1 cellular context compared by ENCODE assay signal in the genomic region with DNA sequence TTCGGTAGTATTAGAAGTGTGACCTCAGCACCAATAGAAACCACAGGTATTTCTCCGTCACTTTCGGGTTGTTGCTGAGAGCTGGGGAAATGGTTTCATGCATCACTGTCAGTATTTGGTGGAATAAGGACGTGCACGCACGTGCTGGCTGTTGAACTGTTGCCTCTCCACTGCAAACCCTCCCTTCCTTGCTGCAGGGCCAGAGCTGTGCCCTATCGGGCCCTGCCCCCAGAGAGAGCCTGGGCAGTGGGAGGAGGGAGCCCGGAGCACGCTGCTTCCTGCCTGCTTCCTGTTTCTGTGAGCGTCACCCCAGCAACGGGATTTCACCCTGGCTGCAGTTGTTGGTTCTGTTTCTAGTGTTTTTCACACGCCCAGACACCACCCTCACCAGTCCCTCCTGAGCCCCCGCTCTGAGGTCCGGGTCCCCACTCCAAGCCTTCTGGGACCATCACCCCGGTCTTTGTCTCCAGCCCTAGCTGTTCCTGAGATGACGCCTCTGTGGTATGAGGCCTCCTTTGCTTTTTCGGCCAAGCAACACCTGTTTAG.
TF ChIP-seq lines count a peak whose summit lies in the region.

No MANE protein-coding gene starts in this region.

TF ChIP-seq in HepG2, 621 proteins besides CTCF, POLR2A, EP300 and RAD21 (continued from another document and continues in another):
- TF ChIP-seq, protein P1, sequence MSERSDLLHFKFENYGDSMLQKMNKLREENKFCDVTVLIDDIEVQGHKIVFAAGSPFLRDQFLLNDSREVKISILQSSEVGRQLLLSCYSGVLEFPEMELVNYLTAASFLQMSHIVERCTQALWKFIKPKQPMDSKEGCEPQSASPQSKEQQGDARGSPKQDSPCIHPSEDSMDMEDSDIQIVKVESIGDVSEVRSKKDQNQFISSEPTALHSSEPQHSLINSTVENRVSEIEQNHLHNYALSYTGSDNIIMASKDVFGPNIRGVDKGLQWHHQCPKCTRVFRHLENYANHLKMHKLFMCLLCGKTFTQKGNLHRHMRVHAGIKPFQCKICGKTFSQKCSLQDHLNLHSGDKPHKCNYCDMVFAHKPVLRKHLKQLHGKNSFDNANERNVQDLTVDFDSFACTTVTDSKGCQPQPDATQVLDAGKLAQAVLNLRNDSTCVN (CRISPR knock-in tag; IDR thresholded peaks at IDR 0.05; ENCODE audit: borderline replicate concordance): peak; percentile 58; the same call in 1 of the 2 replicates
- no peak for TF ChIP-seq SATB2 (CRISPR knock-in tag; IDR thresholded peaks at IDR 0.05)
- TF ChIP-seq ZNF713 (CRISPR knock-in tag; IDR thresholded peaks at IDR 0.05): peak; percentile 64; the same call in 1 of the 2 replicates
- no peak for TF ChIP-seq ZBTB8A (CRISPR knock-in tag; IDR thresholded peaks at IDR 0.05; ENCODE audit: borderline replicate concordance, low read depth)
- TF ChIP-seq ATRX (CRISPR knock-in tag; IDR thresholded peaks at IDR 0.05; ENCODE audit: borderline replicate concordance): no peak
- TF ChIP-seq PHF20 (CRISPR knock-in tag; IDR thresholded peaks at IDR 0.05): no peak; the same call in 1 of the 2 replicates
- TF ChIP-seq SIX4 (CRISPR knock-in tag; IDR thresholded peaks at IDR 0.05): 0 out of 2 replicates have a peak, but pooled peaks have one; percentile 14
- TF ChIP-seq, protein P2, sequence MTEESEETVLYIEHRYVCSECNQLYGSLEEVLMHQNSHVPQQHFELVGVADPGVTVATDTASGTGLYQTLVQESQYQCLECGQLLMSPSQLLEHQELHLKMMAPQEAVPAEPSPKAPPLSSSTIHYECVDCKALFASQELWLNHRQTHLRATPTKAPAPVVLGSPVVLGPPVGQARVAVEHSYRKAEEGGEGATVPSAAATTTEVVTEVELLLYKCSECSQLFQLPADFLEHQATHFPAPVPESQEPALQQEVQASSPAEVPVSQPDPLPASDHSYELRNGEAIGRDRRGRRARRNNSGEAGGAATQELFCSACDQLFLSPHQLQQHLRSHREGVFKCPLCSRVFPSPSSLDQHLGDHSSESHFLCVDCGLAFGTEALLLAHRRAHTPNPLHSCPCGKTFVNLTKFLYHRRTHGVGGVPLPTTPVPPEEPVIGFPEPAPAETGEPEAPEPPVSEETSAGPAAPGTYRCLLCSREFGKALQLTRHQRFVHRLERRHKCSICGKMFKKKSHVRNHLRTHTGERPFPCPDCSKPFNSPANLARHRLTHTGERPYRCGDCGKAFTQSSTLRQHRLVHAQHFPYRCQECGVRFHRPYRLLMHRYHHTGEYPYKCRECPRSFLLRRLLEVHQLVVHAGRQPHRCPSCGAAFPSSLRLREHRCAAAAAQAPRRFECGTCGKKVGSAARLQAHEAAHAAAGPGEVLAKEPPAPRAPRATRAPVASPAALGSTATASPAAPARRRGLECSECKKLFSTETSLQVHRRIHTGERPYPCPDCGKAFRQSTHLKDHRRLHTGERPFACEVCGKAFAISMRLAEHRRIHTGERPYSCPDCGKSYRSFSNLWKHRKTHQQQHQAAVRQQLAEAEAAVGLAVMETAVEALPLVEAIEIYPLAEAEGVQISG (CRISPR knock-in tag; IDR thresholded peaks at IDR 0.05): peak; percentile 76
- TF ChIP-seq EHMT2 (IDR thresholded peaks at IDR 0.05; ENCODE audit: borderline replicate concordance, low read depth, low read length): no peak
- TF ChIP-seq KLF16 (CRISPR knock-in tag; IDR thresholded peaks at IDR 0.05): peak in 1 of 2 experiments; percentile 69; a peak in 2 of 4 replicates
- no peak for TF ChIP-seq HOXA7 (CRISPR knock-in tag; IDR thresholded peaks at IDR 0.05)
- TF ChIP-seq, protein P3, sequence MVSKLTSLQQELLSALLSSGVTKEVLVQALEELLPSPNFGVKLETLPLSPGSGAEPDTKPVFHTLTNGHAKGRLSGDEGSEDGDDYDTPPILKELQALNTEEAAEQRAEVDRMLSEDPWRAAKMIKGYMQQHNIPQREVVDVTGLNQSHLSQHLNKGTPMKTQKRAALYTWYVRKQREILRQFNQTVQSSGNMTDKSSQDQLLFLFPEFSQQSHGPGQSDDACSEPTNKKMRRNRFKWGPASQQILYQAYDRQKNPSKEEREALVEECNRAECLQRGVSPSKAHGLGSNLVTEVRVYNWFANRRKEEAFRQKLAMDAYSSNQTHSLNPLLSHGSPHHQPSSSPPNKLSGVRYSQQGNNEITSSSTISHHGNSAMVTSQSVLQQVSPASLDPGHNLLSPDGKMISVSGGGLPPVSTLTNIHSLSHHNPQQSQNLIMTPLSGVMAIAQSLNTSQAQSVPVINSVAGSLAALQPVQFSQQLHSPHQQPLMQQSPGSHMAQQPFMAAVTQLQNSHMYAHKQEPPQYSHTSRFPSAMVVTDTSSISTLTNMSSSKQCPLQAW (CRISPR knock-in tag; IDR thresholded peaks at IDR 0.05): peak; percentile 86
- TF ChIP-seq BRCA1 (CRISPR knock-in tag; IDR thresholded peaks at IDR 0.05): 0 out of 2 replicates have a peak, but pooled peaks have one; percentile 27
- TF ChIP-seq IRF2 (CRISPR knock-in tag; IDR thresholded peaks at IDR 0.05): peak; percentile 44; the same call in 1 of the 2 replicates
- TF ChIP-seq TAF1 (CRISPR knock-in tag; IDR thresholded peaks at IDR 0.05): no peak
- TF ChIP-seq, protein P4, sequence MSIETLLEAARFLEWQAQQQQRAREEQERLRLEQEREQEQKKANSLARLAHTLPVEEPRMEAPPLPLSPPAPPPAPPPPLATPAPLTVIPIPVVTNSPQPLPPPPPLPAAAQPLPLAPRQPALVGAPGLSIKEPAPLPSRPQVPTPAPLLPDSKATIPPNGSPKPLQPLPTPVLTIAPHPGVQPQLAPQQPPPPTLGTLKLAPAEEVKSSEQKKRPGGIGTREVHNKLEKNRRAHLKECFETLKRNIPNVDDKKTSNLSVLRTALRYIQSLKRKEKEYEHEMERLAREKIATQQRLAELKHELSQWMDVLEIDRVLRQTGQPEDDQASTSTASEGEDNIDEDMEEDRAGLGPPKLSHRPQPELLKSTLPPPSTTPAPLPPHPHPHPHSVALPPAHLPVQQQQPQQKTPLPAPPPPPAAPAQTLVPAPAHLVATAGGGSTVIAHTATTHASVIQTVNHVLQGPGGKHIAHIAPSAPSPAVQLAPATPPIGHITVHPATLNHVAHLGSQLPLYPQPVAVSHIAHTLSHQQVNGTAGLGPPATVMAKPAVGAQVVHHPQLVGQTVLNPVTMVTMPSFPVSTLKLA (IDR thresholded peaks at IDR 0.05): peak; percentile 74
- TF ChIP-seq, protein P5, sequence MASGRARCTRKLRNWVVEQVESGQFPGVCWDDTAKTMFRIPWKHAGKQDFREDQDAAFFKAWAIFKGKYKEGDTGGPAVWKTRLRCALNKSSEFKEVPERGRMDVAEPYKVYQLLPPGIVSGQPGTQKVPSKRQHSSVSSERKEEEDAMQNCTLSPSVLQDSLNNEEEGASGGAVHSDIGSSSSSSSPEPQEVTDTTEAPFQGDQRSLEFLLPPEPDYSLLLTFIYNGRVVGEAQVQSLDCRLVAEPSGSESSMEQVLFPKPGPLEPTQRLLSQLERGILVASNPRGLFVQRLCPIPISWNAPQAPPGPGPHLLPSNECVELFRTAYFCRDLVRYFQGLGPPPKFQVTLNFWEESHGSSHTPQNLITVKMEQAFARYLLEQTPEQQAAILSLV (CRISPR knock-in tag; IDR thresholded peaks at IDR 0.05; ENCODE audit: borderline replicate concordance): no peak
- peak; percentile 48; the same call in 1 of the 2 replicates for TF ChIP-seq GABPA (IDR thresholded peaks at IDR 0.05; ENCODE audit: low read depth, low read length)
- TF ChIP-seq GABPA (CRISPR knock-in tag; IDR thresholded peaks at IDR 0.05; ENCODE audit: low read depth): peak; percentile 87
- peak; percentile 78 for TF ChIP-seq ZNF605 (CRISPR knock-in tag; IDR thresholded peaks at IDR 0.05)
- 0 out of 2 replicates have a peak, but pooled peaks have one; percentile 52 for TF ChIP-seq ZNF83 (CRISPR knock-in tag; IDR thresholded peaks at IDR 0.05; ENCODE audit: borderline replicate concordance)
- TF ChIP-seq, protein P6, sequence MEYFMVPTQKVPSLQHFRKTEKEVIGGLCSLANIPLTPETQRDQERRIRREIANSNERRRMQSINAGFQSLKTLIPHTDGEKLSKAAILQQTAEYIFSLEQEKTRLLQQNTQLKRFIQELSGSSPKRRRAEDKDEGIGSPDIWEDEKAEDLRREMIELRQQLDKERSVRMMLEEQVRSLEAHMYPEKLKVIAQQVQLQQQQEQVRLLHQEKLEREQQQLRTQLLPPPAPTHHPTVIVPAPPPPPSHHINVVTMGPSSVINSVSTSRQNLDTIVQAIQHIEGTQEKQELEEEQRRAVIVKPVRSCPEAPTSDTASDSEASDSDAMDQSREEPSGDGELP (IDR thresholded peaks at IDR 0.05; ENCODE audit: borderline replicate concordance, low read depth): no peak
- TF ChIP-seq STAG1 (CRISPR knock-in tag; IDR thresholded peaks at IDR 0.05): peak; percentile 42
- TF ChIP-seq PLRG1 (conservative IDR thresholded peaks at IDR 0.05): no peak
- peak; percentile 83 for TF ChIP-seq MED1 (CRISPR knock-in tag; IDR thresholded peaks at IDR 0.05)
- TF ChIP-seq ZNF777 (CRISPR knock-in tag; IDR thresholded peaks at IDR 0.05): 0 out of 2 replicates have a peak, but pooled peaks have one; percentile 30
- TF ChIP-seq, protein P7, sequence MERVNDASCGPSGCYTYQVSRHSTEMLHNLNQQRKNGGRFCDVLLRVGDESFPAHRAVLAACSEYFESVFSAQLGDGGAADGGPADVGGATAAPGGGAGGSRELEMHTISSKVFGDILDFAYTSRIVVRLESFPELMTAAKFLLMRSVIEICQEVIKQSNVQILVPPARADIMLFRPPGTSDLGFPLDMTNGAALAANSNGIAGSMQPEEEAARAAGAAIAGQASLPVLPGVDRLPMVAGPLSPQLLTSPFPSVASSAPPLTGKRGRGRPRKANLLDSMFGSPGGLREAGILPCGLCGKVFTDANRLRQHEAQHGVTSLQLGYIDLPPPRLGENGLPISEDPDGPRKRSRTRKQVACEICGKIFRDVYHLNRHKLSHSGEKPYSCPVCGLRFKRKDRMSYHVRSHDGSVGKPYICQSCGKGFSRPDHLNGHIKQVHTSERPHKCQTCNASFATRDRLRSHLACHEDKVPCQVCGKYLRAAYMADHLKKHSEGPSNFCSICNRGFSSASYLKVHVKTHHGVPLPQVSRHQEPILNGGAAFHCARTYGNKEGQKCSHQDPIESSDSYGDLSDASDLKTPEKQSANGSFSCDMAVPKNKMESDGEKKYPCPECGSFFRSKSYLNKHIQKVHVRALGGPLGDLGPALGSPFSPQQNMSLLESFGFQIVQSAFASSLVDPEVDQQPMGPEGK (CRISPR knock-in tag; IDR thresholded peaks at IDR 0.05): peak; percentile 58; the same call in 1 of the 2 replicates
- peak; percentile 89 for TF ChIP-seq GABPB1 (CRISPR knock-in tag; IDR thresholded peaks at IDR 0.05)
- no peak for TF ChIP-seq REPIN1 (CRISPR knock-in tag; IDR thresholded peaks at IDR 0.05; ENCODE audit: borderline replicate concordance, low read depth)
- TF ChIP-seq SOX13 (IDR thresholded peaks at IDR 0.05): no peak
- peak in 1 of 2 experiments; percentile 39; a peak in 1 of 4 replicates for TF ChIP-seq SOX13 (CRISPR knock-in tag; conservative IDR thresholded peaks at IDR 0.05 in 1 of 2, IDR thresholded peaks at IDR 0.05 in 1 of 2)
- TF ChIP-seq ZNF567 (CRISPR knock-in tag; IDR thresholded peaks at IDR 0.05; ENCODE audit: borderline replicate concordance): no peak
- no peak for TF ChIP-seq NONO (IDR thresholded peaks at IDR 0.05)
- TF ChIP-seq NONO (CRISPR knock-in tag; conservative IDR thresholded peaks at IDR 0.05): 0 out of 2 replicates have a peak, but pooled peaks have one; percentile 22
- peak; percentile 66; the same call in 1 of the 2 replicates for TF ChIP-seq ARNT2 (CRISPR knock-in tag; IDR thresholded peaks at IDR 0.05; ENCODE audit: low read depth)
- no peak for TF ChIP-seq NFE2L1 (CRISPR knock-in tag; IDR thresholded peaks at IDR 0.05; ENCODE audit: borderline replicate concordance)
- TF ChIP-seq, protein P8, sequence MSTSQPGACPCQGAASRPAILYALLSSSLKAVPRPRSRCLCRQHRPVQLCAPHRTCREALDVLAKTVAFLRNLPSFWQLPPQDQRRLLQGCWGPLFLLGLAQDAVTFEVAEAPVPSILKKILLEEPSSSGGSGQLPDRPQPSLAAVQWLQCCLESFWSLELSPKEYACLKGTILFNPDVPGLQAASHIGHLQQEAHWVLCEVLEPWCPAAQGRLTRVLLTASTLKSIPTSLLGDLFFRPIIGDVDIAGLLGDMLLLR (CRISPR knock-in tag; IDR thresholded peaks at IDR 0.05): no peak
- TF ChIP-seq HMGA1 (CRISPR knock-in tag; conservative IDR thresholded peaks at IDR 0.05): no peak
- TF ChIP-seq, protein P9, sequence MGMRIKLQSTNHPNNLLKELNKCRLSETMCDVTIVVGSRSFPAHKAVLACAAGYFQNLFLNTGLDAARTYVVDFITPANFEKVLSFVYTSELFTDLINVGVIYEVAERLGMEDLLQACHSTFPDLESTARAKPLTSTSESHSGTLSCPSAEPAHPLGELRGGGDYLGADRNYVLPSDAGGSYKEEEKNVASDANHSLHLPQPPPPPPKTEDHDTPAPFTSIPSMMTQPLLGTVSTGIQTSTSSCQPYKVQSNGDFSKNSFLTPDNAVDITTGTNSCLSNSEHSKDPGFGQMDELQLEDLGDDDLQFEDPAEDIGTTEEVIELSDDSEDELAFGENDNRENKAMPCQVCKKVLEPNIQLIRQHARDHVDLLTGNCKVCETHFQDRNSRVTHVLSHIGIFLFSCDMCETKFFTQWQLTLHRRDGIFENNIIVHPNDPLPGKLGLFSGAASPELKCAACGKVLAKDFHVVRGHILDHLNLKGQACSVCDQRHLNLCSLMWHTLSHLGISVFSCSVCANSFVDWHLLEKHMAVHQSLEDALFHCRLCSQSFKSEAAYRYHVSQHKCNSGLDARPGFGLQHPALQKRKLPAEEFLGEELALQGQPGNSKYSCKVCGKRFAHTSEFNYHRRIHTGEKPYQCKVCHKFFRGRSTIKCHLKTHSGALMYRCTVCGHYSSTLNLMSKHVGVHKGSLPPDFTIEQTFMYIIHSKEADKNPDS (CRISPR knock-in tag; IDR thresholded peaks at IDR 0.05): no peak
- TF ChIP-seq ZNF296 (CRISPR knock-in tag; conservative IDR thresholded peaks at IDR 0.05): no peak
- TF ChIP-seq SRSF9 (IDR thresholded peaks at IDR 0.05; ENCODE audit: borderline replicate concordance, insufficient read depth, low read depth, low read length, poor library complexity, severe bottlenecking): no peak
- TF ChIP-seq RFX3 (CRISPR knock-in tag; IDR thresholded peaks at IDR 0.05): peak; percentile 82
- TF ChIP-seq, protein P10, sequence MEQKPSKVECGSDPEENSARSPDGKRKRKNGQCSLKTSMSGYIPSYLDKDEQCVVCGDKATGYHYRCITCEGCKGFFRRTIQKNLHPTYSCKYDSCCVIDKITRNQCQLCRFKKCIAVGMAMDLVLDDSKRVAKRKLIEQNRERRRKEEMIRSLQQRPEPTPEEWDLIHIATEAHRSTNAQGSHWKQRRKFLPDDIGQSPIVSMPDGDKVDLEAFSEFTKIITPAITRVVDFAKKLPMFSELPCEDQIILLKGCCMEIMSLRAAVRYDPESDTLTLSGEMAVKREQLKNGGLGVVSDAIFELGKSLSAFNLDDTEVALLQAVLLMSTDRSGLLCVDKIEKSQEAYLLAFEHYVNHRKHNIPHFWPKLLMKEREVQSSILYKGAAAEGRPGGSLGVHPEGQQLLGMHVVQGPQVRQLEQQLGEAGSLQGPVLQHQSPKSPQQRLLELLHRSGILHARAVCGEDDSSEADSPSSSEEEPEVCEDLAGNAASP (CRISPR knock-in tag; IDR thresholded peaks at IDR 0.05; ENCODE audit: borderline replicate concordance): peak; percentile 27; the same call in 1 of the 2 replicates
